Comparison of ENCODE assay signal across 1 cellular context in genomic region chr17:44362056-44362355, GRCh38.
TF ChIP-seq lines count a peak whose summit lies in the region.

No MANE protein-coding gene starts in this region.

TF ChIP-seq in WTC11, 78 proteins besides CTCF, POLR2A, EP300 and RAD21 (continued from another document):
- TF ChIP-seq ZNF425 (CRISPR knock-in tag; conservative IDR thresholded peaks at IDR 0.05) (no peak), TEAD4 (CRISPR knock-in tag; IDR thresholded peaks at IDR 0.05) (no peak), ZNF671 (CRISPR knock-in tag; IDR thresholded peaks at IDR 0.05) (no peak), HMGXB4 (CRISPR knock-in tag; IDR thresholded peaks at IDR 0.05) (no peak)
